Comparison of ENCODE assay signal across 20 cellular contexts in the genomic region with DNA sequence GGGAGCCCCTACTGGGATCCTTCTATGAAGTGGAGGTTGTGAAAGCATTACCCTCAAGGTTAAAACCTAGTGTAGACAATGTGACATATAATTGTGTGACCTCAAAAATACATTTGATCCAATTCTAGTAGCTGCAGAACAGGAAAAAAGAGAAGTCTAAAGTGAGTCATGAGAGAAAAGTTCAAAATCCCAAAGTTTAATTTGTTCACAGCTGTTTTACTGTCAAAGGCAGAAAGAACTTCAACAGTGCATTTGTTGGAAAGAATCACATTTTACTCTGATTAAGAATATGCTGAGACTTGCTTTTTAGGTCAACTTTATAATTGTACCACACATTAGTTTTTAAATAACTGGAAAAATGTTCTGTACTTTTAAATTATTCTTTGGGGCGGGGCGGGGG.
DNase-seq lines count a peak whose midpoint lies in the region; ATAC-seq, FAIRE-seq and TF ChIP-seq lines count a peak whose summit lies in the region.
"Had no signal": no experiment of that assay in that cellular context is flagged by ENCODE, and none has a peak within 500 bp of the region (broad histone marks: within the 10 kb centered on the region; RNA-seq: fewer than 3 reads in every experiment).

No MANE protein-coding gene starts in this region.

- ATAC-seq in HepG2, result no peak
- no peak for ATAC-seq in right lobe of liver
- ATAC-seq: HCT116 had no signal

- H3K36me3 ChIP-seq in HepG2 (replicated peaks in 1 of 2; ENCODE audit: control insufficient read depth in 1 of 2, insufficient read depth in 2 of 2, low read length in 2 of 2) (no peaks in the 10 kb centered on the region), right lobe of liver (no peaks in the 10 kb centered on the region), WERI-Rb-1 (no peaks in the 10 kb centered on the region)
- H3K36me3 ChIP-seq: BLaER1 had no signal

- H3K4me1 ChIP-seq in HepG2 (ENCODE audit: insufficient read depth, low read length), result no peaks in the 10 kb centered on the region
- no peaks in the 10 kb centered on the region for H3K4me1 ChIP-seq in right lobe of liver
- H3K4me1 ChIP-seq: BLaER1 had no signal

- FAIRE-seq in HepG2 (lab: Jason Lieb, UNC) (no peak), endometrium (lab: Jason Lieb, UNC) (peak; percentile 26)
- FAIRE-seq: GM12892, GM18507 had no signal

- TF ChIP-seq POLR2A in HepG2 (IDR thresholded peaks at IDR 0.05; ENCODE audit: insufficient read depth in 1 of 2, low read depth in 2 of 2, low read length in 2 of 2), result no peak
- TF ChIP-seq POLR2A in right lobe of liver (IDR thresholded peaks at IDR 0.05), result no peak

- CTCF ChIA-PET in HepG2 (lab: Yijun Ruan, JAX; ENCODE audit: low intra/inter-chr PET ratio, low total read pairs), result no interaction called here

- 2% methylated on average over 2 of the region's 2 CpGs for WGBS in HepG2 (ENCODE audit: low lambda C conversion rate)
- 72% methylated on average over 2 of the region's 2 CpGs for WGBS in right lobe of liver (ENCODE audit: insufficient coverage, low coverage, low lambda C conversion rate, missing lambda C conversion rate)

- H3K27me3 ChIP-seq in HepG2 (ENCODE audit: control insufficient read depth in 1 of 2, insufficient read depth in 2 of 2, low read length in 2 of 2) (no peaks in the 10 kb centered on the region), right lobe of liver (no peaks in the 10 kb centered on the region), WERI-Rb-1 (ENCODE audit: insufficient read depth, low read depth, severe bottlenecking) (no peaks in the 10 kb centered on the region)
- H3K27me3 ChIP-seq: BLaER1 had no signal

- POLR2A ChIA-PET in HepG2 (lab: Yijun Ruan, JAX), result no interaction called here

- in situ Hi-C loops in HepG2 (cut with HindIII; ENCODE audit: extremely low pct_ligation_motif_present, low pct_unique_long_range_greater_than_20kb), result no loop called here

- no peak for TF ChIP-seq RAD21 in HepG2 (CRISPR knock-in tag; IDR thresholded peaks at IDR 0.05)

- H3K9me3 ChIP-seq in HepG2 (ENCODE audit: low read length) (peaks cover 31% of the 10 kb centered on the region), right lobe of liver (no peaks in the 10 kb centered on the region), WERI-Rb-1 (ENCODE audit: severe bottlenecking) (no peaks in the 10 kb centered on the region)
- H3K9me3 ChIP-seq: BLaER1 had no signal

- H4K20me1 ChIP-seq in HepG2 (ENCODE audit: insufficient read depth, low read length), result no peaks in the 10 kb centered on the region
- H4K20me1 ChIP-seq: BLaER1 had no signal

- H2AFZ ChIP-seq in HepG2 (ENCODE audit: low read length), result no peak overlapping the region

- TF ChIP-seq EP300 in HepG2 (IDR thresholded peaks at IDR 0.05; ENCODE audit: low read depth in 2 of 2, low read length in 2 of 2) (no peak), HepG2 (CRISPR knock-in tag; IDR thresholded peaks at IDR 0.05; ENCODE audit: borderline replicate concordance) (no peak)

- TF ChIP-seq CTCF in HepG2 (CRISPR knock-in tag; IDR thresholded peaks at IDR 0.05) (no peak), right lobe of liver (IDR thresholded peaks at IDR 0.05) (no peak), WERI-Rb-1 (IDR thresholded peaks at IDR 0.05; ENCODE audit: low read depth, low read length) (no peak)

- H3K9ac ChIP-seq in HepG2 (ENCODE audit: insufficient read depth, low read depth, low read length), result no peak overlapping the region
- H3K9ac ChIP-seq: BLaER1 had no signal

- H3K79me2 ChIP-seq in HepG2 (ENCODE audit: insufficient read depth, low read length), result no peaks in the 10 kb centered on the region

- no peak overlapping the region for H3K4me3 ChIP-seq in HepG2 (replicated peaks in 1 of 3; ENCODE audit: insufficient read depth in 1 of 3, low read depth in 2 of 3, low read length in 3 of 3)
- H3K4me3 ChIP-seq in right lobe of liver, result no peak overlapping the region
- no peak overlapping the region for H3K4me3 ChIP-seq in WERI-Rb-1 (ENCODE audit: low read depth, low read length)
- H3K4me3 ChIP-seq: BLaER1 had no signal

- BruUV-seq in HepG2 (replicated peaks; lab: Mats Ljungman, UMichigan), result no TSS peak

- no peak for DNase-seq in HepG2 (ENCODE audit: low spot score)
- DNase-seq in right lobe of liver, result no peak
- peak; percentile 2 for DNase-seq in renal cortical epithelial cell (ENCODE audit: low read depth)
- DNase-seq in kidney tubule cell (ENCODE audit: low spot score), result no peak
- DNase-seq in activated gamma-delta T cell treated with Interleukin-2 at 50 U/mL for 16 hours, result no peak
- DNase-seq in WERI-Rb-1, result no peak
- DNase-seq: CD4-positive, alpha-beta memory T cell; DMS153; DMS79; GDM1; GOT3; H7; HFFc6 had no signal

- no peak overlapping the region for H3K27ac ChIP-seq in HepG2 (ENCODE audit: extremely low read length, insufficient read depth, low read length)
- no peak overlapping the region for H3K27ac ChIP-seq in right lobe of liver
- H3K27ac ChIP-seq in WERI-Rb-1, result no peak overlapping the region
- H3K27ac ChIP-seq: 22Rv1, BLaER1, HL-60 had no signal

- H3K4me2 ChIP-seq in HepG2 (ENCODE audit: low read depth, low read length), result no peak overlapping the region
- H3K4me2 ChIP-seq: BLaER1 had no signal

- intact Hi-C loops in HepG2 (cut with micrococcal nuclease; ENCODE audit: unreplicated experiment) (no loop called here), right lobe of liver (cut with DNase I) (no loop called here)

TF ChIP-seq in HepG2, 621 proteins besides CTCF, POLR2A, EP300 and RAD21:
- peak; percentile 36 to 62; a peak in 3 of 4 replicates for TF ChIP-seq MAFK (conservative IDR thresholded peaks at IDR 0.05 in 1 of 2, IDR thresholded peaks at IDR 0.05 in 1 of 2; ENCODE audit: low read length in 2 of 2)
- no peak for TF ChIP-seq ZNF891 (CRISPR knock-in tag; IDR thresholded peaks at IDR 0.05)
- no peak for TF ChIP-seq TBL1XR1 (IDR thresholded peaks at IDR 0.05; ENCODE audit: borderline replicate concordance, low read length, partially characterized antibody)
- TF ChIP-seq ZNF619 (CRISPR knock-in tag; IDR thresholded peaks at IDR 0.05), result no peak
- TF ChIP-seq TOPORS (CRISPR knock-in tag; IDR thresholded peaks at IDR 0.05), result no peak
- TF ChIP-seq EEA1 (CRISPR knock-in tag; IDR thresholded peaks at IDR 0.05; ENCODE audit: borderline replicate concordance), result no peak
